In the genomic region with DNA sequence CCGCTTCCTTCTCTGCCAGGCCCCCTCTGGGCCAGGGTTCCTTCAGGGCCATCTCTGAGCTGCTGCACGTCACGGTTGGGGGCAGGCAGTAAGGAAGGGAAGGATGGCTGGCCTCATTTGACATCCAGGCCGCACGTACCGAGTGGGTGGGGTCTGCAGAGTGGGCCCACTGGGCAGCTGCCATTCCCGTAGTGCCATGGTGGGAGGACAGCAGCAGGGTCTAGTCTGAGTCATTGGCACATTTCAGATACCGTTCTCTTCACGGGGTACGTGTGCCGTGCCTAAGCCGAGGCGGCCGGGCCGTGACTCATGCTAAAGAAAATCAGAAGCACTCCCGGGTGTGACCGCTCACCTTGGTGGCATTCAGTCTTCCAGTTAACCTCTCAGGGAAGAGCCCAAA, we compare ENCODE assay signal across 2 cellular contexts.
TF ChIP-seq lines count a peak whose summit lies in the region.

No MANE protein-coding gene starts in this region.

TF ChIP-seq in HEK293, 187 proteins besides CTCF, POLR2A, EP300 and RAD21 (continued from another document):
- TF ChIP-seq, protein P1, sequence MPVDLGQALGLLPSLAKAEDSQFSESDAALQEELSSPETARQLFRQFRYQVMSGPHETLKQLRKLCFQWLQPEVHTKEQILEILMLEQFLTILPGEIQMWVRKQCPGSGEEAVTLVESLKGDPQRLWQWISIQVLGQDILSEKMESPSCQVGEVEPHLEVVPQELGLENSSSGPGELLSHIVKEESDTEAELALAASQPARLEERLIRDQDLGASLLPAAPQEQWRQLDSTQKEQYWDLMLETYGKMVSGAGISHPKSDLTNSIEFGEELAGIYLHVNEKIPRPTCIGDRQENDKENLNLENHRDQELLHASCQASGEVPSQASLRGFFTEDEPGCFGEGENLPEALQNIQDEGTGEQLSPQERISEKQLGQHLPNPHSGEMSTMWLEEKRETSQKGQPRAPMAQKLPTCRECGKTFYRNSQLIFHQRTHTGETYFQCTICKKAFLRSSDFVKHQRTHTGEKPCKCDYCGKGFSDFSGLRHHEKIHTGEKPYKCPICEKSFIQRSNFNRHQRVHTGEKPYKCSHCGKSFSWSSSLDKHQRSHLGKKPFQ (tag by site-specific recombination; IDR thresholded peaks at IDR 0.05) = no peak
- TF ChIP-seq ZFHX2 (tag by site-specific recombination; conservative IDR thresholded peaks at IDR 0.05) = 0 out of 2 replicates have a peak, but pooled peaks have one; percentile 15
- TF ChIP-seq, protein P2, sequence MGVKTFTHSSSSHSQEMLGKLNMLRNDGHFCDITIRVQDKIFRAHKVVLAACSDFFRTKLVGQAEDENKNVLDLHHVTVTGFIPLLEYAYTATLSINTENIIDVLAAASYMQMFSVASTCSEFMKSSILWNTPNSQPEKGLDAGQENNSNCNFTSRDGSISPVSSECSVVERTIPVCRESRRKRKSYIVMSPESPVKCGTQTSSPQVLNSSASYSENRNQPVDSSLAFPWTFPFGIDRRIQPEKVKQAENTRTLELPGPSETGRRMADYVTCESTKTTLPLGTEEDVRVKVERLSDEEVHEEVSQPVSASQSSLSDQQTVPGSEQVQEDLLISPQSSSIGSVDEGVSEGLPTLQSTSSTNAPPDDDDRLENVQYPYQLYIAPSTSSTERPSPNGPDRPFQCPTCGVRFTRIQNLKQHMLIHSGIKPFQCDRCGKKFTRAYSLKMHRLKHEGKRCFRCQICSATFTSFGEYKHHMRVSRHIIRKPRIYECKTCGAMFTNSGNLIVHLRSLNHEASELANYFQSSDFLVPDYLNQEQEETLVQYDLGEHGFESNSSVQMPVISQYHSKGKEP (tag by site-specific recombination; IDR thresholded peaks at IDR 0.05) = no peak
- 0 out of 2 replicates have a peak, but pooled peaks have one; percentile 28 for TF ChIP-seq EGR2 (tag by site-specific recombination; IDR thresholded peaks at IDR 0.05; ENCODE audit: low read depth)
- no peak for TF ChIP-seq ZNF473 (tag by site-specific recombination; IDR thresholded peaks at IDR 0.05)
- no peak for TF ChIP-seq ZNF549 (tag by site-specific recombination; IDR thresholded peaks at IDR 0.05)
- TF ChIP-seq, protein P3, sequence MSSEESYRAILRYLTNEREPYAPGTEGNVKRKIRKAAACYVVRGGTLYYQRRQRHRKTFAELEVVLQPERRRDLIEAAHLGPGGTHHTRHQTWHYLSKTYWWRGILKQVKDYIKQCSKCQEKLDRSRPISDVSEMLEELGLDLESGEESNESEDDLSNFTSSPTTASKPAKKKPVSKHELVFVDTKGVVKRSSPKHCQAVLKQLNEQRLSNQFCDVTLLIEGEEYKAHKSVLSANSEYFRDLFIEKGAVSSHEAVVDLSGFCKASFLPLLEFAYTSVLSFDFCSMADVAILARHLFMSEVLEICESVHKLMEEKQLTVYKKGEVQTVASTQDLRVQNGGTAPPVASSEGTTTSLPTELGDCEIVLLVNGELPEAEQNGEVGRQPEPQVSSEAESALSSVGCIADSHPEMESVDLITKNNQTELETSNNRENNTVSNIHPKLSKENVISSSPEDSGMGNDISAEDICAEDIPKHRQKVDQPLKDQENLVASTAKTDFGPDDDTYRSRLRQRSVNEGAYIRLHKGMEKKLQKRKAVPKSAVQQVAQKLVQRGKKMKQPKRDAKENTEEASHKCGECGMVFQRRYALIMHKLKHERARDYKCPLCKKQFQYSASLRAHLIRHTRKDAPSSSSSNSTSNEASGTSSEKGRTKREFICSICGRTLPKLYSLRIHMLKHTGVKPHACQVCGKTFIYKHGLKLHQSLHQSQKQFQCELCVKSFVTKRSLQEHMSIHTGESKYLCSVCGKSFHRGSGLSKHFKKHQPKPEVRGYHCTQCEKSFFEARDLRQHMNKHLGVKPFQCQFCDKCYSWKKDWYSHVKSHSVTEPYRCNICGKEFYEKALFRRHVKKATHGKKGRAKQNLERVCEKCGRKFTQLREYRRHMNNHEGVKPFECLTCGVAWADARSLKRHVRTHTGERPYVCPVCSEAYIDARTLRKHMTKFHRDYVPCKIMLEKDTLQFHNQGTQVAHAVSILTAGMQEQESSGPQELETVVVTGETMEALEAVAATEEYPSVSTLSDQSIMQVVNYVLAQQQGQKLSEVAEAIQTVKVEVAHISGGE (tag by site-specific recombination; conservative IDR thresholded peaks at IDR 0.05; ENCODE audit: low read depth) = no peak
- TF ChIP-seq ZNF221 (tag by site-specific recombination; IDR thresholded peaks at IDR 0.05; ENCODE audit: borderline replicate concordance) = no peak
- TF ChIP-seq ZNF157 (tag by site-specific recombination; IDR thresholded peaks at IDR 0.05) = no peak
TF ChIP-seq in HEK293: peak in this region for 2.

TF ChIP-seq in SK-N-SH, 30 proteins besides CTCF, POLR2A, EP300 and RAD21:
- TF ChIP-seq, protein P4, sequence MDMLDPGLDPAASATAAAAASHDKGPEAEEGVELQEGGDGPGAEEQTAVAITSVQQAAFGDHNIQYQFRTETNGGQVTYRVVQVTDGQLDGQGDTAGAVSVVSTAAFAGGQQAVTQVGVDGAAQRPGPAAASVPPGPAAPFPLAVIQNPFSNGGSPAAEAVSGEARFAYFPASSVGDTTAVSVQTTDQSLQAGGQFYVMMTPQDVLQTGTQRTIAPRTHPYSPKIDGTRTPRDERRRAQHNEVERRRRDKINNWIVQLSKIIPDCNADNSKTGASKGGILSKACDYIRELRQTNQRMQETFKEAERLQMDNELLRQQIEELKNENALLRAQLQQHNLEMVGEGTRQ (IDR thresholded peaks at IDR 0.05; ENCODE audit: borderline replicate concordance, low read depth, low read length) = no peak
- TF ChIP-seq FOSL2 (IDR thresholded peaks at IDR 0.05; ENCODE audit: borderline replicate concordance, low read depth) = peak; percentile 41; the same call in 1 of the 2 replicates
TF ChIP-seq in SK-N-SH: peak in this region for 1.
